ENCODE assay signal across 22 cellular contexts in the genomic region with DNA sequence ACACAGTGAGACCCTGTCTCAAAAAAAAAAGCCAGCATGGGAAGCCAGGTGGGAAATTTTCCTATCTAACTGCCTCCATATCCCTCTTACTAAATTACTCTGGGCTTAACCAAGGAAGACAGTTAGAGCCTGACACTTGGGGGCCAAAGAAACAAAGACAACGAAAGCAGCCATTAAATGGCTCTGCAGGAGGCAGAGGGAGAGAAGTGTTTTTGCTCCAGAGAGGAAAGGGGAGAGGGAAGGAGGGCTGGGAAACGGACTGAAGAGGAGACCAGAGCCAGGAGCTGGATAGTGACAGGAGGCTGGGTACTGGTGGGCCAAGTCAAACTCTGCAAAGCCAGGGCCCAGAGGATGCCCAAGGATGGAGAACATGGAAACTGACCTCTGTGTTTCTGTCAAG. TPM values are rescaled to one million over a fixed set of nuclear protein-coding genes. Genes with fewer than 3 reads are reported as not detected.
DNase-seq lines count a peak whose midpoint lies in the region; ATAC-seq, FAIRE-seq and TF ChIP-seq lines count a peak whose summit lies in the region.
"Had no signal": no experiment of that assay in that cellular context is flagged by ENCODE, and none has a peak within 500 bp of the region (broad histone marks: within the 10 kb centered on the region; RNA-seq: fewer than 3 reads in every experiment).

No MANE protein-coding gene starts in this region.

- no peaks in the 10 kb centered on the region; a peak in 1 of 8 replicates for H3K36me3 ChIP-seq in H1 (ENCODE audit: control insufficient read depth in 2 of 4, insufficient read depth in 4 of 4, low read length in 3 of 4)
- H3K36me3 ChIP-seq in adrenal gland (replicated peaks in 1 of 2), result no peaks in the 10 kb centered on the region

- H4K20me1 ChIP-seq in H1 (replicated peaks in 1 of 2; ENCODE audit: control insufficient read depth in 1 of 2, insufficient read depth in 2 of 2, low read length in 2 of 2), result no peaks in the 10 kb centered on the region

- no peak for FAIRE-seq in H1 (lab: Jason Lieb, UNC)
- FAIRE-seq: GM18507 had no signal

- H3K27ac ChIP-seq in H1 (ENCODE audit: low read depth, low read length), result no peak overlapping the region
- H3K27ac ChIP-seq in adrenal gland, result no peak overlapping the region
- H3K27ac ChIP-seq: C4-2B had no signal

- peak overlapping the region; percentile 55 for H2BK15ac ChIP-seq in H1 (ENCODE audit: low read length)

- no peaks in the 10 kb centered on the region for H3K27me3 ChIP-seq in H1 (replicated peaks in 1 of 4; ENCODE audit: control insufficient read depth in 3 of 4, extremely low read depth in 1 of 4, insufficient read depth in 3 of 4, low read length in 3 of 4)
- H3K27me3 ChIP-seq in adrenal gland, result no peaks in the 10 kb centered on the region

- H2BK5ac ChIP-seq in H1 (ENCODE audit: low read depth, low read length), result peak overlapping the region; percentile 72; the same call in 1 of the 2 replicates

- peak overlapping the region; percentile 86 to 90 for H3K27ac Mint-ChIP-seq in natural killer cell
- peak overlapping the region in 1 of 2 donors; percentile 0 for H3K27ac Mint-ChIP-seq in natural killer cell treated with Interleukin-12 subunit alpha and Interleukin-12 subunit beta and Interleukin-15 and Interleukin-18, amount 100 ng/mL, for 72 hours
- H3K27ac Mint-ChIP-seq in immature natural killer cell, result peak overlapping the region in 5 of 6 donors; percentile 17 to 100 (median 95)
- no peak overlapping the region for H3K27ac Mint-ChIP-seq in activated naive CD4-positive, alpha-beta T cell treated with anti-CD3 and anti-CD28 coated beads, Interleukin-2, amount 10 ng/mL, durations not matched to agents 7 days and 5 days
- H3K27ac Mint-ChIP-seq: IgD-negative memory B cell had no signal

- H3K4me3 ChIP-seq in H1 (ENCODE audit: extremely low read depth in 1 of 4, insufficient read depth in 2 of 4, low read depth in 3 of 4, low read length in 4 of 4), result no peak overlapping the region; a peak in 2 of 8 replicates
- no peak overlapping the region for H3K4me3 ChIP-seq in adrenal gland

- intact Hi-C loops in natural killer cell (cut with micrococcal nuclease), result loop anchor here (10.0 kb wide), 1 partner anchor 372 kb away; no protein-coding TSS in a partner anchor
- intact Hi-C loops in adrenal gland (cut with DNase I), result no loop called here

- H3K56ac ChIP-seq in H1 (replicated peaks; ENCODE audit: insufficient read length, low read depth, low read length), result no peak overlapping the region

- no peak for TF ChIP-seq CTCF in natural killer cell (IDR thresholded peaks at IDR 0.05)
- no peak for TF ChIP-seq CTCF in H1 (IDR thresholded peaks at IDR 0.05; ENCODE audit: control extremely low read depth in 1 of 3, insufficient read depth in 1 of 3, low read depth in 1 of 3, low read length in 3 of 3)
- TF ChIP-seq CTCF in adrenal gland (IDR thresholded peaks at IDR 0.05), result no peak

- peak overlapping the region; percentile 6 for H4K91ac ChIP-seq in H1 (replicated peaks; ENCODE audit: insufficient read length, low read length)

- peaks cover 5% of the 10 kb centered on the region; the same call in 1 of the 2 replicates for H3K23me2 ChIP-seq in H1 (ENCODE audit: low read depth, low read length)

- TF ChIP-seq EP300 in H1 (IDR thresholded peaks at IDR 0.05; ENCODE audit: borderline replicate concordance in 1 of 2, low read depth in 2 of 2, low read length in 2 of 2), result no peak

- peak overlapping the region; percentile 5; the same call in 1 of the 2 replicates for H2BK12ac ChIP-seq in H1 (ENCODE audit: low read depth, low read length)

- H3K79me2 ChIP-seq in H1 (ENCODE audit: control insufficient read depth in 1 of 2, insufficient read depth in 2 of 2, low read length in 2 of 2), result peaks cover 6% of the 10 kb centered on the region in 2 experiments; a peak in 2 of 4 replicates

- no peak overlapping the region for H3K9ac ChIP-seq in H1 (replicated peaks in 1 of 4; ENCODE audit: extremely low read depth in 1 of 4, low read depth in 3 of 4, low read length in 3 of 4)

- peak overlapping the region; percentile 18 to 63; a peak in 3 of 4 replicates for H3K4me2 ChIP-seq in H1 (ENCODE audit: insufficient read depth in 1 of 2, low read depth in 2 of 2, low read length in 2 of 2)

- H3K9me3 ChIP-seq in H1 (ENCODE audit: insufficient read depth in 2 of 2, low read depth in 1 of 2, low read length in 1 of 2) (peaks cover 0 to 4% of the 10 kb centered on the region in 2 experiments; a peak in 1 of 4 replicates), adrenal gland (replicated peaks in 1 of 3) (no peaks in the 10 kb centered on the region)

- no peak for TF ChIP-seq RAD21 in H1 (IDR thresholded peaks at IDR 0.05 in 1 of 2, conservative IDR thresholded peaks at IDR 0.05 in 1 of 2; ENCODE audit: low read depth in 2 of 2, low read length in 2 of 2)

- H3K4ac ChIP-seq in H1 (replicated peaks; ENCODE audit: insufficient read length, low read depth, low read length), result no peak overlapping the region

- H3K18ac ChIP-seq in H1 (ENCODE audit: extremely low read depth, low read length), result peak overlapping the region; percentile 48; the same call in 1 of the 2 replicates

- no peak overlapping the region for H2BK20ac ChIP-seq in H1 (ENCODE audit: low read length)

- H3K23ac ChIP-seq in H1 (ENCODE audit: insufficient read length), result no peak overlapping the region

- no peak overlapping the region for H3K14ac ChIP-seq in H1 (ENCODE audit: insufficient read length)

- H3K36me3 Mint-ChIP-seq in natural killer cell (no peaks in the 10 kb centered on the region), immature natural killer cell (peaks cover 0 to 4% (median 0%) of the 10 kb centered on the region in 3 donors)
- peaks cover 9% of the 10 kb centered on the region for H3K36me3 Mint-ChIP-seq in natural killer cell treated with Interleukin-12 subunit alpha and Interleukin-12 subunit beta and Interleukin-15 and Interleukin-18, amount 100 ng/mL, for 72 hours
- no peaks in the 10 kb centered on the region for H3K36me3 Mint-ChIP-seq in activated naive CD4-positive, alpha-beta T cell treated with anti-CD3 and anti-CD28 coated beads, Interleukin-2, amount 10 ng/mL, durations not matched to agents 7 days and 5 days

- peaks cover 6 to 9% (median 8%) of the 10 kb centered on the region in 4 experiments for H3K4me1 ChIP-seq in H1 (replicated peaks in 1 of 4; ENCODE audit: control insufficient read depth in 3 of 4, insufficient read depth in 4 of 4, low read length in 3 of 4)
- no peaks in the 10 kb centered on the region for H3K4me1 ChIP-seq in adrenal gland (replicated peaks in 1 of 2)

- no peaks in the 10 kb centered on the region; the same call in 1 of the 2 replicates for H3K79me1 ChIP-seq in H1 (ENCODE audit: low read depth, low read length)

- H3K9me3 Mint-ChIP-seq in natural killer cell (peaks cover 3 to 8% of the 10 kb centered on the region in 2 donors), immature natural killer cell (peaks cover 10 to 27% (median 23%) of the 10 kb centered on the region in 6 donors)
- H3K9me3 Mint-ChIP-seq in natural killer cell treated with Interleukin-12 subunit alpha and Interleukin-12 subunit beta and Interleukin-15 and Interleukin-18, amount 100 ng/mL, for 72 hours, result peaks cover 8% of the 10 kb centered on the region
- H3K9me3 Mint-ChIP-seq in activated naive CD4-positive, alpha-beta T cell treated with anti-CD3 and anti-CD28 coated beads, Interleukin-2, amount 10 ng/mL, durations not matched to agents 7 days and 5 days, result peaks cover 6% of the 10 kb centered on the region

- H3K4me3 Mint-ChIP-seq in natural killer cell (no peak overlapping the region), immature natural killer cell (peak overlapping the region in 1 of 5 donors; percentile 13)
- H3K4me3 Mint-ChIP-seq in natural killer cell treated with Interleukin-12 subunit alpha and Interleukin-12 subunit beta and Interleukin-15 and Interleukin-18, amount 100 ng/mL, for 72 hours, result no peak overlapping the region
- H3K4me3 Mint-ChIP-seq in activated naive CD4-positive, alpha-beta T cell treated with anti-CD3 and anti-CD28 coated beads, Interleukin-2, amount 10 ng/mL, durations not matched to agents 7 days and 5 days, result no peak overlapping the region
- H3K4me3 Mint-ChIP-seq: CD8-positive, alpha-beta memory T cell; IgD-negative memory B cell had no signal

- 21% methylated on average over 2 of the region's 2 CpGs; no CpG with 5 or more reads in 1 of the 2 experiments for WGBS in H1 (ENCODE audit: extremely low coverage in 1 of 2, insufficient coverage in 1 of 2, insufficient read length in 1 of 2, insufficient replicate concordance in 2 of 2, low coverage in 1 of 2, low lambda C conversion rate in 2 of 2, missing lambda C conversion rate in 1 of 2), 2 experiments
- WGBS in adrenal gland, 4 donors, result 86 to 95% (median 90%) methylated on average over 2 of the region's 2 CpGs

- H2AK5ac ChIP-seq in H1 (ENCODE audit: low read depth, low read length), result no peak overlapping the region

- no peaks in the 10 kb centered on the region for H3K27me3 Mint-ChIP-seq in natural killer cell (ENCODE audit: low read depth in 2 of 2)
- H3K27me3 Mint-ChIP-seq in natural killer cell treated with Interleukin-12 subunit alpha and Interleukin-12 subunit beta and Interleukin-15 and Interleukin-18, amount 100 ng/mL, for 72 hours, result no peaks in the 10 kb centered on the region
- H3K27me3 Mint-ChIP-seq in immature natural killer cell (ENCODE audit: low read depth in 3 of 3), result peaks cover 19 to 37% (median 32%) of the 10 kb centered on the region in 3 donors
- peaks cover 12% of the 10 kb centered on the region for H3K27me3 Mint-ChIP-seq in activated naive CD4-positive, alpha-beta T cell treated with anti-CD3 and anti-CD28 coated beads, Interleukin-2, amount 10 ng/mL, durations not matched to agents 7 days and 5 days
- H3K27me3 Mint-ChIP-seq: IgD-negative memory B cell had no signal

- CTCF ChIA-PET in H1 (lab: Charles Lee; ENCODE audit: partially characterized antibody), result interaction anchor here (1.1 to 6.5 kb wide), 8 partner anchors 8 to 62 kb away, joined by 3 to 42 read pairs (median 6); no protein-coding TSS in a partner anchor
- CTCF ChIA-PET in activated naive CD4-positive, alpha-beta T cell treated with anti-CD3 and anti-CD28 coated beads, Interleukin-2, amount 10 ng/mL, durations not matched to agents 7 days and 5 days (lab: Charles Lee), result interaction anchor here (0.6 kb wide), 1 partner anchor 50 kb away, joined by 3 read pairs; no protein-coding TSS in a partner anchor

- no peak overlapping the region for H4K8ac ChIP-seq in H1 (ENCODE audit: extremely low read depth, insufficient read depth, low read length)

- no peak for ATAC-seq in natural killer cell
- ATAC-seq in natural killer cell treated with Interleukin-12 subunit alpha and Interleukin-12 subunit beta and Interleukin-15 and Interleukin-18, amount 100 ng/mL, for 72 hours, result no peak
- ATAC-seq in GM21717 (IDR thresholded peaks at IDR 0.05; ENCODE audit: unreplicated experiment), result no peak
- ATAC-seq: Right ventricle myocardium inferior had no signal

- H2BK120ac ChIP-seq in H1 (replicated peaks; ENCODE audit: low read depth, low read length), result peak overlapping the region; percentile 80

- H3K4me1 Mint-ChIP-seq in natural killer cell (peaks cover 19 to 20% of the 10 kb centered on the region in 2 donors), immature natural killer cell (peaks cover 25 to 29% of the 10 kb centered on the region in 2 donors)
- peaks cover 22 to 23% of the 10 kb centered on the region in 2 donors for H3K4me1 Mint-ChIP-seq in natural killer cell treated with Interleukin-12 subunit alpha and Interleukin-12 subunit beta and Interleukin-15 and Interleukin-18, amount 100 ng/mL, for 72 hours (ENCODE audit: low read depth in 2 of 2)
- no peaks in the 10 kb centered on the region for H3K4me1 Mint-ChIP-seq in activated naive CD4-positive, alpha-beta T cell treated with anti-CD3 and anti-CD28 coated beads, Interleukin-2, amount 10 ng/mL, durations not matched to agents 7 days and 5 days
- H3K4me1 Mint-ChIP-seq: IgD-negative memory B cell had no signal

- DNase-seq in natural killer cell, result no peak
- DNase-seq in natural killer cell treated with Interleukin-12 subunit alpha and Interleukin-12 subunit beta and Interleukin-15 and Interleukin-18, amount 100 ng/mL, for 72 hours (ENCODE audit: low spot score), result no peak
- DNase-seq in H1 (ENCODE audit: low read depth in 1 of 2, low spot score in 2 of 2), result no peak
- no peak for DNase-seq in immature natural killer cell
- no peak for DNase-seq in adrenal gland
- no peak for DNase-seq in activated naive CD4-positive, alpha-beta T cell treated with anti-CD3 and anti-CD28 coated beads, Interleukin-2, amount 10 ng/mL, durations not matched to agents 7 days and 5 days
- DNase-seq: AML-193; Calu3; CD8-positive, alpha-beta memory T cell; GDM1; HCEC 1CT; NCI-H1105; NCI-H2081; NCI-H2171; NCI-H446; NCI-H526 had no signal

- POLR2A ChIA-PET in H1 (lab: Charles Lee; ENCODE audit: partially characterized antibody), result interaction anchor here (0.6 to 5.2 kb wide), 8 partner anchors 12 to 523 kb away, joined by 3 to 35 read pairs (median 3); partner anchors contain the start of genes RAB5IF and TGIF2

- peak overlapping the region; percentile 1 for H4K5ac ChIP-seq in H1 (ENCODE audit: insufficient read length, low read depth, low read length)

- no peak overlapping the region for H2AFZ ChIP-seq in H1 (ENCODE audit: low read length)

- TF ChIP-seq POLR2A in H1 (IDR thresholded peaks at IDR 0.05; ENCODE audit: control extremely low read depth in 1 of 2, low read depth in 2 of 2, low read length in 2 of 2), result no peak
- no peak for TF ChIP-seq POLR2A in adrenal gland (IDR thresholded peaks at IDR 0.05)

RNA-seq across cellular contexts. Expression of gene TGIF2, which starts 10.7 kb away (rescaled TPM):
- total RNA-seq in natural killer cell, result 10 to 100 TPM; 19.9 to 28.5 (median 25.9) TPM
- total RNA-seq in natural killer cell treated with Interleukin-12 subunit alpha and Interleukin-12 subunit beta and Interleukin-15 and Interleukin-18, amount 100 ng/mL, for 72 hours, result 10 to 100 TPM; 23.2 to 38.5 TPM
- total RNA-seq in H1 (2021; fragmentation: NEBNext Ultra II Directional; extraction: Animal tissue kit (Norgen Biotek cat#: 25700)), result 76.7 and 77.7 TPM in 2 replicates
- 49.7 and 74.5 TPM in 2 replicates for polyA plus RNA-seq in H1 (2011; rRNA removed)
- 47.5 TPM for polyA plus RNA-seq in H1 (2011; cell fraction: cytosol; rRNA removed)
- 57.4 TPM for polyA plus RNA-seq in H1 (2011; cell fraction: nucleus; rRNA removed)
- 32.6 to 40.3 TPM (median 35.4 TPM) in 4 replicates for polyA plus RNA-seq in H1 (2012, experiment 1 of 2)
- polyA plus RNA-seq in H1 (2012, experiment 2 of 2), result 37.6 TPM
- polyA plus RNA-seq in H1 (2013, experiment 1 of 2), result 52.6 TPM
- 60.1 TPM for polyA plus RNA-seq in H1 (2013, experiment 2 of 2)
- polyA minus RNA-seq in H1 (2011; rRNA and poly(A)+ RNA removed), result 42.7 and 55.0 TPM in 2 replicates
- polyA minus RNA-seq in H1 (2011; cell fraction: cytosol; rRNA and poly(A)+ RNA removed), result 37.8 TPM
- polyA minus RNA-seq in H1 (2011; cell fraction: nucleus; rRNA and poly(A)+ RNA removed), result 20.0 TPM
- polyA plus RNA-seq in immature natural killer cell, result 10 to 100 TPM; 12.3 to 16.1 (median 14.9) TPM
- 10 to 100 TPM in 7 of 8 donors, 1 to 10 TPM in 1; 3.7 to 17.9 (median 11.7) TPM for total RNA-seq in adrenal gland
- polyA plus RNA-seq in adrenal gland, result 1 to 10 TPM; 3.4 to 5.8 (median 4.4) TPM

RNA-seq across cellular contexts. Expression of gene MYL9, which starts 21.4 kb away (rescaled TPM):
- total RNA-seq in natural killer cell (10 to 100 TPM in 1 of 3 donors, 1 to 10 TPM in 2; 2.7 to 13.5 (median 2.7) TPM), adrenal gland (1,000 to 10,000 TPM in 3 of 8 donors, 100 to 1,000 TPM in 5; 241 to 1,128 (median 564) TPM)
- under 1 TPM in 1 of 2 donors, not detected in 1; 0.76 TPM for total RNA-seq in natural killer cell treated with Interleukin-12 subunit alpha and Interleukin-12 subunit beta and Interleukin-15 and Interleukin-18, amount 100 ng/mL, for 72 hours
- total RNA-seq in H1 (2021; fragmentation: NEBNext Ultra II Directional; extraction: Animal tissue kit (Norgen Biotek cat#: 25700)), result 193 TPM in 2 replicates
- polyA plus RNA-seq in H1 (2011; rRNA removed) (26.8 and 33.6 TPM in 2 replicates), immature natural killer cell (1 to 10 TPM in 1 of 3 donors, under 1 TPM in 2; 0.10 to 2.7 (median 0.48) TPM), adrenal gland (1,000 to 10,000 TPM in 2 of 3 donors, 100 to 1,000 TPM in 1; 891 to 1,967 (median 1,739) TPM)
- 26.1 TPM for polyA plus RNA-seq in H1 (2011; cell fraction: cytosol; rRNA removed)
- polyA plus RNA-seq in H1 (2011; cell fraction: nucleus; rRNA removed), result 27.8 TPM
- 116 to 146 TPM (median 142 TPM) in 4 replicates for polyA plus RNA-seq in H1 (2012, experiment 1 of 2)
- 93.0 TPM for polyA plus RNA-seq in H1 (2012, experiment 2 of 2)
- 124 TPM for polyA plus RNA-seq in H1 (2013, experiment 1 of 2)
- polyA plus RNA-seq in H1 (2013, experiment 2 of 2), result 130 TPM
- polyA minus RNA-seq in H1 (2011; rRNA and poly(A)+ RNA removed), result 14.4 and 18.9 TPM in 2 replicates
- polyA minus RNA-seq in H1 (2011; cell fraction: cytosol; rRNA and poly(A)+ RNA removed), result 50.8 TPM
- 14.0 TPM for polyA minus RNA-seq in H1 (2011; cell fraction: nucleus; rRNA and poly(A)+ RNA removed)
- total RNA-seq: CD8-positive, alpha-beta memory T cell; SK-MEL-5 had no signal
- polyA plus RNA-seq: CD8-positive, alpha-beta memory T cell had no signal

RNA-seq across cellular contexts. Expression of gene RAB5IF, which starts 42.9 kb away (rescaled TPM):
- 100 to 1,000 TPM; 158 to 265 (median 247) TPM for total RNA-seq in natural killer cell
- 100 to 1,000 TPM; 209 to 243 TPM for total RNA-seq in natural killer cell treated with Interleukin-12 subunit alpha and Interleukin-12 subunit beta and Interleukin-15 and Interleukin-18, amount 100 ng/mL, for 72 hours
- 94.2 and 95.5 TPM in 2 replicates for total RNA-seq in H1 (2021; fragmentation: NEBNext Ultra II Directional; extraction: Animal tissue kit (Norgen Biotek cat#: 25700))
- polyA plus RNA-seq in H1 (2011; rRNA removed), result 98.4 and 148 TPM in 2 replicates
- 114 TPM for polyA plus RNA-seq in H1 (2011; cell fraction: cytosol; rRNA removed)
- 38.7 TPM for polyA plus RNA-seq in H1 (2011; cell fraction: nucleus; rRNA removed)
- polyA plus RNA-seq in H1 (2012, experiment 1 of 2), result 75.0 to 122 TPM (median 90.1 TPM) in 4 replicates
- polyA plus RNA-seq in H1 (2012, experiment 2 of 2), result 222 TPM
- 120 TPM for polyA plus RNA-seq in H1 (2013, experiment 1 of 2)
- 134 TPM for polyA plus RNA-seq in H1 (2013, experiment 2 of 2)
- polyA minus RNA-seq in H1 (2011; rRNA and poly(A)+ RNA removed), result 33.6 and 51.7 TPM in 2 replicates
- polyA minus RNA-seq in H1 (2011; cell fraction: cytosol; rRNA and poly(A)+ RNA removed), result 50.3 TPM
- polyA minus RNA-seq in H1 (2011; cell fraction: nucleus; rRNA and poly(A)+ RNA removed), result 18.1 TPM
- polyA plus RNA-seq in immature natural killer cell, result 100 to 1,000 TPM; 230 to 380 (median 276) TPM
- 100 to 1,000 TPM in 3 of 8 donors, 10 to 100 TPM in 5; 54.9 to 144 (median 86.9) TPM for total RNA-seq in adrenal gland
- polyA plus RNA-seq in adrenal gland, result 100 to 1,000 TPM in 1 of 3 donors, 10 to 100 TPM in 2; 44.9 to 159 (median 59.3) TPM

Comparison
In these comparisons a context has a peak if more than half of its experiments do, and no peak if none do; other contexts are left out.
1. RNA of gene MYL9, which starts 21.4 kb away (total RNA-seq): 241 to 1,128 TPM in adrenal gland and 193 TPM in H1; 2.7 to 13.5 TPM in natural killer cell and 0.76 TPM in natural killer cell treated with Interleukin-12 subunit alpha and Interleukin-12 subunit beta and Interleukin-15 and Interleukin-18, amount 100 ng/mL, for 72 hours; every median in the first group is over 10 times any median in the second.